In the genomic region with DNA sequence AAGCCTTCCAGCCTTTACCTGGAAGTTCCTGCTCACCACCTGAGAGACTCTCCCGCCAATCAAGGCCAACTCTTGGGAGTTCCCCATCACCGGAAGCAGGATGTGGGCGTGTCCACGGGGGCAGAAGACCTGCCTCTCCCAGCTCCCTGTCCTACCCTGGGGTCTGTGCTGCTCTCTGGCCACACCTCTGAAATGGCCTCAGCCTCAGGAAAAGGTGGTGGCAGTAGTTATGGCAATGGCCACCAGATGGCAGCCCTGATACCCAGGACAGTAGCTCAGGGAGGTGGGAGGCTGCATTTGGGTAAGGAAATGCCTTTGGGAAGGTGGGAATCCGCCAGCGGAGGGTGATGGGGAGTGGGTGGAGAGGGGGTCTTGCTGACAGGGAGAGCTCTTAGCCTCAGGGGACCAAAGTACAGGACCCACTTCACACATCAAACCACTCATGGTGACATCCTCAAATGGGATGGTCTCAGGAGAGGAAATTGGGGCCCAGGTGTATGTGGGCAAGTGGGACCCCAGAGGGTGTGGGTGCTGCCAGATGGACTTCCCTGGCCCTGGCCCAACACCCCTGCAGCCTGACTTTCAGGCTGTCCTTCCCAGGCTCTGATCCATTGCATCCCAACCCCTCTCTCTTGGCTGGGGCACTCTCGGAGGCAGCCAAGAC, we compare ENCODE assay signal across 9 cellular contexts. TPM values are rescaled to one million over a fixed set of nuclear protein-coding genes. Genes with fewer than 3 reads are reported as not detected.
DNase-seq lines count a peak whose midpoint lies in the region; ATAC-seq and TF ChIP-seq lines count a peak whose summit lies in the region.
"Had no signal": no experiment of that assay in that cellular context is flagged by ENCODE, and none has a peak within 500 bp of the region (broad histone marks: within the 10 kb centered on the region; RNA-seq: fewer than 3 reads in every experiment).

No MANE protein-coding gene starts in this region.

- intact Hi-C loops in naive thymus-derived CD4-positive, alpha-beta T cell (cut with micrococcal nuclease), result loop anchor here (1.0 to 2.0 kb wide), 2 partner anchors 35 to 47 kb away; a partner anchor contains a TSS

- peaks cover 0 to 4% (median 0%) of the 10 kb centered on the region in 7 donors for H3K4me1 Mint-ChIP-seq in naive thymus-derived CD4-positive, alpha-beta T cell

- peak; percentile 54 for DNase-seq in activated gamma-delta T cell treated with Interleukin-2 at 50 U/mL for 16 hours
- DNase-seq in activated gamma-delta T cell (lab: John Stamatoyannopoulos, UW), result no peak
- DNase-seq in NCI-H82 treated with DMSO at 0.1 percent for 48 hours (lab: John Stamatoyannopoulos, UW; ENCODE audit: unreplicated experiment), result peak; percentile 37
- peak; percentile 30 for DNase-seq in activated CD8-positive, alpha-beta memory T cell treated with anti-CD3 and anti-CD28 coated beads, Interleukin-2, amount 50 U/mL, for 1 hour (ENCODE audit: extremely low read depth)
- DNase-seq in epithelial cell of proximal tubule (ENCODE audit: low read depth), result no peak
- peak; percentile 45 to 71 (median 59) for DNase-seq in naive thymus-derived CD4-positive, alpha-beta T cell
- DNase-seq in stimulated activated naive CD4-positive, alpha-beta T cell (lab: John Stamatoyannopoulos, UW), result peak; percentile 19 to 69 (median 58)

- H3K36me3 Mint-ChIP-seq in naive thymus-derived CD4-positive, alpha-beta T cell, result no peaks in the 10 kb centered on the region

- no peaks in the 10 kb centered on the region for H3K9me3 Mint-ChIP-seq in naive thymus-derived CD4-positive, alpha-beta T cell

- H3K4me1 ChIP-seq in naive thymus-derived CD4-positive, alpha-beta T cell (ENCODE audit: control insufficient read depth in 2 of 2, insufficient read depth in 2 of 2, low read length in 2 of 2), result peaks cover 3 to 4% of the 10 kb centered on the region in 2 donors

- no peaks in the 10 kb centered on the region for H3K9me3 ChIP-seq in naive thymus-derived CD4-positive, alpha-beta T cell (ENCODE audit: control insufficient read depth in 2 of 3, low read length in 3 of 3)

- TF ChIP-seq CTCF in epithelial cell of proximal tubule (conservative IDR thresholded peaks at IDR 0.05; ENCODE audit: low read depth, low read length), result peak; percentile 87

- no peak overlapping the region for H3K4me3 ChIP-seq in epithelial cell of proximal tubule (ENCODE audit: low read depth, low read length)
- no peak overlapping the region for H3K4me3 ChIP-seq in naive thymus-derived CD4-positive, alpha-beta T cell (ENCODE audit: low read length)
- H3K4me3 ChIP-seq: skin epidermis had no signal

- H3K27ac ChIP-seq in naive thymus-derived CD4-positive, alpha-beta T cell (ENCODE audit: low read depth, low read length), result no peak overlapping the region
- H3K27ac ChIP-seq: skin epidermis had no signal

- POLR2A ChIA-PET in naive thymus-derived CD4-positive, alpha-beta T cell (lab: Charles Lee), result interaction anchor here (0.7 to 1.0 kb wide), 2 partner anchors 44 to 47 kb away, joined by 3 to 6 read pairs; no protein-coding TSS in a partner anchor

- ATAC-seq in HG03354 (IDR thresholded peaks at IDR 0.05; ENCODE audit: poor library complexity, severe bottlenecking, unreplicated experiment), result peak; percentile 77
- ATAC-seq in naive thymus-derived CD4-positive, alpha-beta T cell, result peak; percentile 88

- peaks cover 0 to 5% of the 10 kb centered on the region in 2 donors for H3K27me3 ChIP-seq in naive thymus-derived CD4-positive, alpha-beta T cell (ENCODE audit: control insufficient read depth in 2 of 2, insufficient read depth in 2 of 2, low read length in 2 of 2)

- peak overlapping the region in 1 of 9 donors; percentile 34 for H3K27ac Mint-ChIP-seq in naive thymus-derived CD4-positive, alpha-beta T cell

- H3K36me3 ChIP-seq in naive thymus-derived CD4-positive, alpha-beta T cell (ENCODE audit: control insufficient read depth in 2 of 3, insufficient read depth in 3 of 3, low read length in 3 of 3), result no peaks in the 10 kb centered on the region

- CTCF ChIA-PET in naive thymus-derived CD4-positive, alpha-beta T cell (lab: Charles Lee), result interaction anchor here (0.5 to 10.3 kb wide), 13 partner anchors 8 to 63 kb away, joined by 3 to 204 read pairs (median 5); no protein-coding TSS in a partner anchor

- no peak overlapping the region for H3K4me3 Mint-ChIP-seq in naive thymus-derived CD4-positive, alpha-beta T cell

- H3K27me3 Mint-ChIP-seq in naive thymus-derived CD4-positive, alpha-beta T cell, result peaks cover 27 to 59% (median 51%) of the 10 kb centered on the region in 5 donors

RNA-seq across cellular contexts. Expression of a gene that starts 33.9 kb away (rescaled TPM):
- 2.9 and 4.5 TPM in 2 replicates for total RNA-seq in epithelial cell of proximal tubule
- 1 to 10 TPM in 1 of 5 experiments, under 1 TPM in 2, not detected in 2; 0.22 to 1.5 (median 0.29) TPM for total RNA-seq in naive thymus-derived CD4-positive, alpha-beta T cell
- polyA plus RNA-seq in naive thymus-derived CD4-positive, alpha-beta T cell, result not detected

RNA-seq across cellular contexts. Expression of a gene that starts 35.4 kb away (rescaled TPM):
- total RNA-seq in epithelial cell of proximal tubule, result not detected in 2 replicates
- not detected for total RNA-seq in naive thymus-derived CD4-positive, alpha-beta T cell
- polyA plus RNA-seq in naive thymus-derived CD4-positive, alpha-beta T cell, result not detected

Comparison
In these comparisons a context has a peak if more than half of its experiments do, and no peak if none do; other contexts are left out.
1. DNase-seq: peak in activated gamma-delta T cell treated with Interleukin-2 at 50 U/mL for 16 hours (single experiment), NCI-H82 treated with DMSO at 0.1 percent for 48 hours (single experiment), activated CD8-positive, alpha-beta memory T cell treated with anti-CD3 and anti-CD28 coated beads, Interleukin-2, amount 50 U/mL, for 1 hour (single experiment), naive thymus-derived CD4-positive, alpha-beta T cell (9 of 9) and stimulated activated naive CD4-positive, alpha-beta T cell (6 of 6); none in activated gamma-delta T cell (single experiment) and epithelial cell of proximal tubule (single experiment).